9 cellular contexts compared by ENCODE assay signal in the genomic region with DNA sequence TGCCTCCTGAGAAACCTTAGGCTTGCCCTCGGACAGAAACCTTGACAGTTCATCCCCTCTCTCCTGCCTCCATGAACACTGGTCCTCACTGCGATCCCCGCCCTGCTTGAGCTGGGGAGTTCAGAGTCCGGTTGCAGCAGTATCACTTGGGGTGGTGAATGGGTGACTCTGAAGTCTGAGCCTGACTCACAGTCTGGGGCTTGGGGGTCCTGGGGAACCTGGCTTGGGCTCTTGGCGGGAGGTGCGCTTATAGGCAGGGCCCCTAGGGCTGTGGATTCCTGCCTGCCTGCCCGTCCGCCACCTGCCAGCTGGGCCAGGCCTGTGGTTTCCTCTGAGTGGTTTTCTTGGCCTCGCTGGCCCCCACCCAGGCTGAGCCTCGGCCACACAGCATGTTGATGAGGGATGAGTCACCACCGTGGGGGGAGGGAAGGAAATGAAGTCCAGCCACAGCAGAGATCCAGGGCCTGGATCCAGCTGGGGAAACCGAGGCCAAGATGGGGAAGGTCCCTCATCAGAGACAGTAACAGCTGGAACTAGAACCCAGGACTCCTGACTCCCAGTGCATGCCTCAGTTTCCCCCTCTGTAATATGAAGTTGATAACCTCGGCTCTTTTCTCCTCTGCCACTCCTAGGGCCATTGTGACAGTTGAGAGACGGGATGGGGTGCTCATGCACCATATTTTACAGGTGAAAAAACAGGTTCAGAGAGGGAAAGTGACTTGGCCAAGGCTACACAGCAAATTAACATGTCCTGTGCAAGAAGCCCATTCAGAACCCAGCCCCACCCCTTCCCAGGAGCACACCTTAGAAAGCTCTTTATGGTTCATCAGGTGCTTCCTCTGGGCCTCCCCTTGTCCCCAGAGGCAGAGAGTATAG. TPM values are rescaled to one million over a fixed set of nuclear protein-coding genes. Genes with fewer than 3 reads are reported as not detected.
DNase-seq lines count a peak whose midpoint lies in the region; TF ChIP-seq lines count a peak whose summit lies in the region.
"Had no signal": no experiment of that assay in that cellular context is flagged by ENCODE, and none has a peak within 500 bp of the region (broad histone marks: within the 10 kb centered on the region; RNA-seq: fewer than 3 reads in every experiment).

No MANE protein-coding gene starts in this region.

- H3K9me2 ChIP-seq in hepatocyte (replicated peaks; ENCODE audit: insufficient read depth), result no peaks in the 10 kb centered on the region

- H3K36me3 ChIP-seq in hepatocyte (replicated peaks; ENCODE audit: insufficient read depth, low read depth), result no peaks in the 10 kb centered on the region

- no peaks in the 10 kb centered on the region for H3K9me3 ChIP-seq in hepatocyte (ENCODE audit: low read depth)

- H3K79me2 ChIP-seq in hepatocyte, result no peaks in the 10 kb centered on the region

- DNase-seq in NCI-H2227 (lab: John Stamatoyannopoulos, UW; ENCODE audit: unreplicated experiment) (peak; percentile 19), NCI-H2227 treated with DMSO at 0.1 percent for 48 hours (lab: John Stamatoyannopoulos, UW) (no peak), HCEC 1CT (peak; percentile 91), NCI-H2196 (lab: John Stamatoyannopoulos, UW; ENCODE audit: unreplicated experiment) (peak; percentile 91), amygdala (lab: John Stamatoyannopoulos, UW) (peak in 40 of 56 donors; percentile 6 to 72 (median 44)), hepatocyte (ENCODE audit: low spot score) (peak; percentile 84), NCI-H345 treated with DMSO at 0.1 percent for 48 hours (lab: John Stamatoyannopoulos, UW; ENCODE audit: unreplicated experiment) (no peak)
- peak; percentile 17 to 26 for DNase-seq in stimulated activated CD8-positive, alpha-beta memory T cell treated with anti-CD3 and anti-CD28 coated beads, Interleukin-2, amount 100 ng/mL, for 48 hours (ENCODE audit: low read depth in 2 of 2)

- H3K4me1 ChIP-seq in hepatocyte (ENCODE audit: insufficient read depth), result peaks cover 43% of the 10 kb centered on the region

- TF ChIP-seq CTCF in hepatocyte (IDR thresholded peaks at IDR 0.05; ENCODE audit: poor library complexity), result no peak

- H3K4me2 ChIP-seq in hepatocyte, result peak overlapping the region; percentile 55

- H3K27me3 ChIP-seq in hepatocyte, result no peaks in the 10 kb centered on the region

- no peaks in the 10 kb centered on the region for H4K20me1 ChIP-seq in hepatocyte (ENCODE audit: insufficient read depth, poor library complexity, severe bottlenecking)

- WGBS in hepatocyte (ENCODE audit: low lambda C conversion rate, missing lambda C conversion rate), result 55% methylated on average over 14 of the region's 14 CpGs

- H2AFZ ChIP-seq in hepatocyte, result no peak overlapping the region

- H3K4me3 ChIP-seq in hepatocyte, result no peak overlapping the region

- H3K27ac ChIP-seq in hepatocyte, result peak overlapping the region; percentile 70
- H3K27ac ChIP-seq: C4-2B had no signal

RNA-seq across cellular contexts. Expression of gene FOXS1, which starts 9.2 kb away (rescaled TPM):
- 0.64 and 0.87 TPM in 2 replicates for total RNA-seq in hepatocyte
- 0.96 and 1.1 TPM in 2 replicates for polyA plus RNA-seq in hepatocyte

RNA-seq across cellular contexts. Expression of gene MYLK2, which starts 17.1 kb away (rescaled TPM):
- not detected in 2 replicates for total RNA-seq in hepatocyte
- polyA plus RNA-seq in hepatocyte, result 0.33 TPM in 1 of 2 replicates, not detected in the other

RNA-seq across cellular contexts. Expression of gene DUSP15, which starts 34.1 kb away (rescaled TPM):
- 23.0 and 23.5 TPM in 2 replicates for total RNA-seq in hepatocyte
- polyA plus RNA-seq in hepatocyte, result 10.2 and 12.2 TPM in 2 replicates

RNA-seq across cellular contexts. Expression of gene TTLL9, which starts 34.2 kb away (rescaled TPM):
- total RNA-seq in hepatocyte, result 0.84 TPM in 1 of 2 replicates, not detected in the other
- 0.18 and 0.54 TPM in 2 replicates for polyA plus RNA-seq in hepatocyte

Comparison
In these comparisons a context has a peak if more than half of its experiments do, and no peak if none do; other contexts are left out.
1. DNase-seq: peak in NCI-H2227 (single experiment), HCEC 1CT (single experiment), NCI-H2196 (single experiment), amygdala (40 of 56), hepatocyte (single experiment) and stimulated activated CD8-positive, alpha-beta memory T cell treated with anti-CD3 and anti-CD28 coated beads, Interleukin-2, amount 100 ng/mL, for 48 hours (2 of 2); none in NCI-H2227 treated with DMSO at 0.1 percent for 48 hours (single experiment) and NCI-H345 treated with DMSO at 0.1 percent for 48 hours (single experiment).